In genomic region chr5:36879274-36880033, GRCh38 we compare ENCODE assay signal across 8 cellular contexts. TPM values are rescaled to one million over a fixed set of nuclear protein-coding genes. Genes with fewer than 3 reads are reported as not detected.
DNase-seq lines count a peak whose midpoint lies in the region; TF ChIP-seq lines count a peak whose summit lies in the region.

No MANE protein-coding gene starts in this region.

- no peak overlapping the region for H4K91ac ChIP-seq in trophoblast cell (ENCODE audit: low read depth, low read length)

- no peak overlapping the region for H2AK5ac ChIP-seq in trophoblast cell (ENCODE audit: low read length)

- H4K12ac ChIP-seq in trophoblast cell (ENCODE audit: low read depth, low read length): no peak overlapping the region

- 100% methylated on average over 1 of the region's 2 CpGs; no CpG with 5 or more reads in 1 of the 2 experiments for WGBS in ectodermal cell, 2 experiments
- WGBS in trophoblast cell (ENCODE audit: extremely low coverage, insufficient coverage, insufficient read length): no CpG with 5 or more reads among the region's 2 CpGs

- no peak overlapping the region for H2BK5ac ChIP-seq in trophoblast cell (ENCODE audit: low read depth, low read length, poor library complexity)

- no peaks in the 10 kb centered on the region for H3K9me3 ChIP-seq in MM.1S (replicated peaks; ENCODE audit: insufficient read depth, low read length)
- no peaks in the 10 kb centered on the region for H3K9me3 ChIP-seq in ectodermal cell (ENCODE audit: control insufficient read depth, low read length)
- H3K9me3 ChIP-seq in trophoblast cell (ENCODE audit: insufficient read depth, low read depth, low read length): no peaks in the 10 kb centered on the region

- TF ChIP-seq CTCF in CD14-positive monocyte (IDR thresholded peaks at IDR 0.05) (no peak), MM.1S (IDR thresholded peaks at IDR 0.05; ENCODE audit: low read length) (no peak), neural crest cell (conservative IDR thresholded peaks at IDR 0.05) (no peak)

- no peak overlapping the region for H3K23ac ChIP-seq in trophoblast cell (ENCODE audit: low read length)

- H3K36me3 Mint-ChIP-seq in CD14-positive monocyte (no peaks in the 10 kb centered on the region), neural crest cell (ENCODE audit: low read depth) (no peaks in the 10 kb centered on the region)

- H3K27me3 ChIP-seq in MM.1S (replicated peaks; ENCODE audit: insufficient read depth, low read length): no peaks in the 10 kb centered on the region
- no peaks in the 10 kb centered on the region for H3K27me3 ChIP-seq in ectodermal cell (ENCODE audit: control insufficient read depth, insufficient read depth, low read length, poor library complexity, severe bottlenecking)
- H3K27me3 ChIP-seq in trophoblast cell (ENCODE audit: insufficient read depth, low read length): no peaks in the 10 kb centered on the region

- H3K4me3 ChIP-seq in MM.1S (ENCODE audit: low read length) (peak overlapping the region; percentile 95), ectodermal cell (ENCODE audit: insufficient read depth, low read depth, low read length) (peak overlapping the region; percentile 95), trophoblast cell (ENCODE audit: low read depth, low read length) (no peak overlapping the region)

- H4K8ac ChIP-seq in trophoblast cell (ENCODE audit: low read depth, low read length): no peak overlapping the region

- H3K4me3 Mint-ChIP-seq in CD14-positive monocyte: peak overlapping the region; percentile 98 to 99
- peak overlapping the region; percentile 93 for H3K4me3 Mint-ChIP-seq in neural crest cell

- peaks cover 96% of the 10 kb centered on the region for H3K79me2 ChIP-seq in MM.1S (ENCODE audit: low read length)
- peaks cover 15% of the 10 kb centered on the region for H3K79me2 ChIP-seq in trophoblast cell (ENCODE audit: control insufficient read depth, insufficient read depth, low read length, poor library complexity)

- H2BK120ac ChIP-seq in trophoblast cell (ENCODE audit: insufficient read depth, low read length, poor library complexity): no peak overlapping the region

- H2BK12ac ChIP-seq in trophoblast cell (ENCODE audit: low read length): no peak overlapping the region

- H3K14ac ChIP-seq in trophoblast cell (ENCODE audit: low read length): no peak overlapping the region

- H3K9me2 ChIP-seq in MM.1S (replicated peaks; ENCODE audit: insufficient read depth, low read length): no peaks in the 10 kb centered on the region

- H3K18ac ChIP-seq in trophoblast cell (ENCODE audit: low read length): no peak overlapping the region

- H3K4me1 Mint-ChIP-seq in CD14-positive monocyte: peaks cover 52% of the 10 kb centered on the region
- peaks cover 51% of the 10 kb centered on the region for H3K4me1 Mint-ChIP-seq in neural crest cell

- H3K4me2 ChIP-seq in MM.1S (ENCODE audit: low read depth, low read length) (peak overlapping the region; percentile 75), trophoblast cell (ENCODE audit: low read length) (no peak overlapping the region)

- no peaks in the 10 kb centered on the region for H3K9me3 Mint-ChIP-seq in CD14-positive monocyte
- H3K9me3 Mint-ChIP-seq in neural crest cell: no peaks in the 10 kb centered on the region

- H3K4ac ChIP-seq in trophoblast cell (ENCODE audit: low read depth, low read length): no peak overlapping the region

- H3F3A ChIP-seq in MM.1S (ENCODE audit: insufficient read depth, low read length): peaks cover 33% of the 10 kb centered on the region

- H2AFZ ChIP-seq in MM.1S (ENCODE audit: low read length) (no peak overlapping the region), trophoblast cell (ENCODE audit: insufficient read depth, low read length, poor library complexity) (no peak overlapping the region)

- no peaks in the 10 kb centered on the region for H3K36me3 ChIP-seq in MM.1S (replicated peaks; ENCODE audit: insufficient read depth, low read length)
- H3K36me3 ChIP-seq in ectodermal cell (ENCODE audit: control insufficient read depth, insufficient read depth, low read length): no peaks in the 10 kb centered on the region
- H3K36me3 ChIP-seq in trophoblast cell (ENCODE audit: control insufficient read depth in 1 of 2, insufficient read depth in 2 of 2, low read length in 2 of 2): no peaks in the 10 kb centered on the region

- H3K4me1 ChIP-seq in MM.1S (ENCODE audit: low read length): peaks cover 16% of the 10 kb centered on the region
- peaks cover 3% of the 10 kb centered on the region for H3K4me1 ChIP-seq in ectodermal cell (ENCODE audit: control insufficient read depth, insufficient read depth, low read length)
- H3K4me1 ChIP-seq in trophoblast cell (ENCODE audit: control insufficient read depth in 1 of 2, insufficient read depth in 2 of 2, low read length in 2 of 2): no peaks in the 10 kb centered on the region

- H3K79me1 ChIP-seq in trophoblast cell (ENCODE audit: low read length): peaks cover 16% of the 10 kb centered on the region

- H3K9ac ChIP-seq in MM.1S (ENCODE audit: low read length) (no peak overlapping the region), trophoblast cell (ENCODE audit: low read length) (no peak overlapping the region)

- no peak overlapping the region for H3K27ac ChIP-seq in MM.1S (ENCODE audit: low read length)
- no peak overlapping the region for H3K27ac ChIP-seq in ectodermal cell (ENCODE audit: insufficient read depth, low read depth, low read length, poor library complexity, severe bottlenecking)
- no peak overlapping the region for H3K27ac ChIP-seq in trophoblast cell (ENCODE audit: low read depth, low read length)

- intact Hi-C loops in CD14-positive monocyte (cut with micrococcal nuclease): loop anchor here (5.0 to 10.0 kb wide), 3 partner anchors 55 to 142 kb away; no protein-coding TSS in a partner anchor

- H3K27ac Mint-ChIP-seq in CD14-positive monocyte (peak overlapping the region in 3 of 7 donors; percentile 16 to 98 (median 87)), neural crest cell (ENCODE audit: unreplicated experiment) (peak overlapping the region; percentile 87)

- DNase-seq in CD14-positive monocyte (ENCODE audit: low spot score): no peak
- no peak for DNase-seq in MM.1S
- no peak for DNase-seq in neural crest cell (ENCODE audit: low read depth, low spot score)
- DNase-seq in trophoblast cell: no peak
- no peak for DNase-seq in ureter (ENCODE audit: low spot score)
- no peak for DNase-seq in D341Med (ENCODE audit: low spot score)
- DNase-seq in inferior parietal cortex (ENCODE audit: extremely low spot score): no peak

- H4K20me1 ChIP-seq in MM.1S (ENCODE audit: insufficient read depth, low read length): peaks cover 66% of the 10 kb centered on the region

- no peaks in the 10 kb centered on the region for H3K27me3 Mint-ChIP-seq in CD14-positive monocyte (ENCODE audit: low read depth in 3 of 3)
- no peaks in the 10 kb centered on the region for H3K27me3 Mint-ChIP-seq in neural crest cell (ENCODE audit: low read depth)

RNA-seq across cellular contexts. Expression of gene NIPBL, which starts 2.9 kb away (rescaled TPM):
- polyA plus RNA-seq in CD14-positive monocyte: 10 to 100 TPM in 1 of 2 donors, 1 to 10 TPM in 1; 6.6 to 16.2 TPM
- 40.8 TPM for polyA plus RNA-seq in ectodermal cell (2013, experiment 1 of 4)
- 45.6 TPM for polyA plus RNA-seq in ectodermal cell (2013, experiment 2 of 4)
- polyA plus RNA-seq in ectodermal cell (2013, experiment 3 of 4): 37.7 TPM
- polyA plus RNA-seq in ectodermal cell (2013, experiment 4 of 4): 46.9 TPM
- total RNA-seq in neural crest cell (66.3 and 67.8 TPM in 2 replicates), ureter (92.7 TPM)
- polyA plus RNA-seq in trophoblast cell (2013): 22.3 and 23.5 TPM in 2 replicates
